12 cellular contexts compared by ENCODE assay signal in genomic region chr9:93082841-93083411, GRCh38. TPM values are rescaled to one million over a fixed set of nuclear protein-coding genes. Genes with fewer than 3 reads are reported as not detected.
DNase-seq lines count a peak whose midpoint lies in the region; ATAC-seq and TF ChIP-seq lines count a peak whose summit lies in the region.
"Had no signal": no experiment of that assay in that cellular context is flagged by ENCODE, and none has a peak within 500 bp of the region (broad histone marks: within the 10 kb centered on the region; RNA-seq: fewer than 3 reads in every experiment).

No MANE protein-coding gene starts in this region.

- H3K4me1 ChIP-seq in mesenchymal stem cell (ENCODE audit: control insufficient read depth, insufficient read depth, low read depth, low read length) (no peaks in the 10 kb centered on the region), tibial artery (no peaks in the 10 kb centered on the region)

- H3K27me3 Mint-ChIP-seq in activated naive CD4-positive, alpha-beta T cell treated with anti-CD3 and anti-CD28 coated beads for 36 hours (ENCODE audit: low read depth): no peaks in the 10 kb centered on the region
- no peaks in the 10 kb centered on the region for H3K27me3 Mint-ChIP-seq in activated T-cell treated with anti-CD3 and anti-CD28 coated beads, Interleukin-2, amount 50 U/mL, for 72 hours (ENCODE audit: low read depth)

- 69% methylated on average over 17 of the region's 18 CpGs for WGBS in mesenchymal stem cell

- no peak overlapping the region for H3K4me2 ChIP-seq in mesenchymal stem cell (ENCODE audit: low read length, poor library complexity, severe bottlenecking)

- H2AK5ac ChIP-seq in mesenchymal stem cell (ENCODE audit: low read length, severe bottlenecking): no peak overlapping the region

- H3K27ac ChIP-seq in mesenchymal stem cell (ENCODE audit: low read length, poor library complexity, severe bottlenecking): no peak overlapping the region
- no peak overlapping the region for H3K27ac ChIP-seq in tibial artery

- CTCF ChIA-PET in activated naive CD4-positive, alpha-beta T cell treated with anti-CD3 and anti-CD28 coated beads for 36 hours (lab: Charles Lee): interaction anchor here (1.7 to 2.6 kb wide), 2 partner anchors 18 to 26 kb away, joined by 5 to 8 read pairs; no protein-coding TSS in a partner anchor

- H4K8ac ChIP-seq in mesenchymal stem cell (ENCODE audit: low read length): no peak overlapping the region

- H3K23ac ChIP-seq in mesenchymal stem cell (ENCODE audit: low read length in 2 of 2): no peak overlapping the region

- H2AFZ ChIP-seq in mesenchymal stem cell (ENCODE audit: low read depth, low read length): no peak overlapping the region

- H4K91ac ChIP-seq in mesenchymal stem cell (ENCODE audit: low read length): peak overlapping the region; percentile 34

- no peak overlapping the region for H3K4ac ChIP-seq in mesenchymal stem cell (ENCODE audit: low read depth in 1 of 2, low read length in 2 of 2)

- no peaks in the 10 kb centered on the region for H3K79me1 ChIP-seq in mesenchymal stem cell (replicated peaks; ENCODE audit: low read length, poor library complexity, severe bottlenecking)

- peaks cover 40% of the 10 kb centered on the region for H3K4me1 Mint-ChIP-seq in activated naive CD4-positive, alpha-beta T cell treated with anti-CD3 and anti-CD28 coated beads for 36 hours (ENCODE audit: low read depth)
- peaks cover 42% of the 10 kb centered on the region for H3K4me1 Mint-ChIP-seq in activated T-cell treated with anti-CD3 and anti-CD28 coated beads, Interleukin-2, amount 50 U/mL, for 72 hours (ENCODE audit: low read depth)

- peak overlapping the region; percentile 7 for H2BK120ac ChIP-seq in mesenchymal stem cell (ENCODE audit: low read depth, low read length)

- no peak overlapping the region for H3K9ac ChIP-seq in mesenchymal stem cell (ENCODE audit: low read length)

- H2BK12ac ChIP-seq in mesenchymal stem cell (ENCODE audit: low read length in 2 of 2): peak overlapping the region in 1 of 2 experiments; percentile 30

- H3K36me3 Mint-ChIP-seq in activated naive CD4-positive, alpha-beta T cell treated with anti-CD3 and anti-CD28 coated beads for 36 hours (ENCODE audit: low read depth): peaks cover 51% of the 10 kb centered on the region
- H3K36me3 Mint-ChIP-seq in activated T-cell treated with anti-CD3 and anti-CD28 coated beads, Interleukin-2, amount 50 U/mL, for 72 hours (ENCODE audit: insufficient read depth in 2 of 2): peaks cover 19 to 39% of the 10 kb centered on the region in 2 donors

- H2BK5ac ChIP-seq in mesenchymal stem cell (ENCODE audit: low read depth, low read length, poor library complexity, severe bottlenecking): no peak overlapping the region

- H3K14ac ChIP-seq in mesenchymal stem cell (ENCODE audit: low read length in 2 of 2): no peak overlapping the region

- peak; percentile 49 for DNase-seq in activated naive CD4-positive, alpha-beta T cell treated with anti-CD3 and anti-CD28 coated beads for 36 hours
- no peak for DNase-seq in activated naive CD4-positive, alpha-beta T cell (lab: John Stamatoyannopoulos, UW)
- DNase-seq in activated T-cell treated with anti-CD3 and anti-CD28 coated beads, Interleukin-2, amount 50 U/mL, for 72 hours: no peak
- no peak for DNase-seq in mesenchymal stem cell
- peak; percentile 5 to 48 for DNase-seq in tibial artery
- no peak for DNase-seq in NCI-H1092 (lab: John Stamatoyannopoulos, UW)
- no peak for DNase-seq in NCI-H2227 treated with DMSO at 0.1 percent for 48 hours (lab: John Stamatoyannopoulos, UW)
- DNase-seq: immature natural killer cell, NCI-H187, small intestine had no signal

- H3K27ac Mint-ChIP-seq in activated naive CD4-positive, alpha-beta T cell treated with anti-CD3 and anti-CD28 coated beads for 36 hours: peak overlapping the region; percentile 95
- peak overlapping the region; percentile 90 for H3K27ac Mint-ChIP-seq in activated T-cell treated with anti-CD3 and anti-CD28 coated beads, Interleukin-2, amount 50 U/mL, for 72 hours
- H3K27ac Mint-ChIP-seq: immature natural killer cell had no signal

- H3K4me3 ChIP-seq in mesenchymal stem cell (ENCODE audit: insufficient read depth in 1 of 2, low read depth in 1 of 2, low read length in 2 of 2) (no peak overlapping the region), tibial artery (no peak overlapping the region)
- H3K4me3 ChIP-seq: K562 had no signal

- H3K9me3 Mint-ChIP-seq in activated naive CD4-positive, alpha-beta T cell treated with anti-CD3 and anti-CD28 coated beads for 36 hours: peaks cover 2% of the 10 kb centered on the region
- H3K9me3 Mint-ChIP-seq in activated T-cell treated with anti-CD3 and anti-CD28 coated beads, Interleukin-2, amount 50 U/mL, for 72 hours: peaks cover 0 to 5% of the 10 kb centered on the region in 2 donors
- H3K9me3 Mint-ChIP-seq: immature natural killer cell had no signal

- peak overlapping the region; percentile 17 for H2BK15ac ChIP-seq in mesenchymal stem cell (ENCODE audit: low read depth, poor library complexity, severe bottlenecking)

- intact Hi-C loops in activated naive CD4-positive, alpha-beta T cell treated with anti-CD3 and anti-CD28 coated beads for 36 hours (cut with micrococcal nuclease): loop anchor here (1.0 kb wide), 2 partner anchors 8 to 19 kb away; no protein-coding TSS in a partner anchor
- intact Hi-C loops in tibial artery (cut with DNase I; ENCODE audit: low total_unique reads): no loop called here

- ATAC-seq in activated T-cell treated with anti-CD3 and anti-CD28 coated beads, Interleukin-2, amount 50 U/mL, for 72 hours (replicated peaks in 1 of 2): peak; percentile 48 to 61
- ATAC-seq in GM18870 (IDR thresholded peaks at IDR 0.05; ENCODE audit: unreplicated experiment): no peak
- ATAC-seq: K562 had no signal

- TF ChIP-seq CTCF in tibial artery (IDR thresholded peaks at IDR 0.05): no peak

- H3K9me3 ChIP-seq in mesenchymal stem cell (ENCODE audit: control insufficient read depth, low read length): peaks cover 5% of the 10 kb centered on the region
- H3K9me3 ChIP-seq in tibial artery: no peaks in the 10 kb centered on the region

- no peaks in the 10 kb centered on the region for H3K27me3 ChIP-seq in mesenchymal stem cell (ENCODE audit: control insufficient read depth in 1 of 2, insufficient read depth in 1 of 2, low read length in 2 of 2)
- no peaks in the 10 kb centered on the region for H3K27me3 ChIP-seq in tibial artery

- H3K18ac ChIP-seq in mesenchymal stem cell (ENCODE audit: low read depth in 1 of 2, low read length in 2 of 2): peak overlapping the region; percentile 1 to 66

- no peaks in the 10 kb centered on the region for H3K36me3 ChIP-seq in mesenchymal stem cell (ENCODE audit: control insufficient read depth in 1 of 2, insufficient read depth in 2 of 2, low read depth in 1 of 2, low read length in 2 of 2)
- peaks cover 0 to 9% (median 3%) of the 10 kb centered on the region in 3 donors for H3K36me3 ChIP-seq in tibial artery

- no peak overlapping the region for H3K4me3 Mint-ChIP-seq in activated naive CD4-positive, alpha-beta T cell treated with anti-CD3 and anti-CD28 coated beads for 36 hours
- H3K4me3 Mint-ChIP-seq in activated T-cell treated with anti-CD3 and anti-CD28 coated beads, Interleukin-2, amount 50 U/mL, for 72 hours: peak overlapping the region; percentile 43 to 71

RNA-seq across cellular contexts. Expression of gene CARD19, which starts 13.1 kb away (rescaled TPM):
- total RNA-seq in activated naive CD4-positive, alpha-beta T cell treated with anti-CD3 and anti-CD28 coated beads for 36 hours: 10 to 100 TPM; 51.4 to 52.0 TPM
- 10 to 100 TPM; 65.7 to 70.0 TPM for total RNA-seq in activated T-cell treated with anti-CD3 and anti-CD28 coated beads, Interleukin-2, amount 50 U/mL, for 72 hours
- polyA plus RNA-seq in mesenchymal stem cell (2013, experiment 1 of 2): 66.8 TPM
- polyA plus RNA-seq in mesenchymal stem cell (2013, experiment 2 of 2): 66.1 TPM

RNA-seq across cellular contexts. Expression of gene SUSD3, which starts 24.4 kb away (rescaled TPM):
- 10 to 100 TPM; 62.7 to 68.3 TPM for total RNA-seq in activated naive CD4-positive, alpha-beta T cell treated with anti-CD3 and anti-CD28 coated beads for 36 hours
- total RNA-seq in activated T-cell treated with anti-CD3 and anti-CD28 coated beads, Interleukin-2, amount 50 U/mL, for 72 hours: 10 to 100 TPM; 53.1 to 56.8 TPM
- polyA plus RNA-seq in mesenchymal stem cell (2013, experiment 1 of 2): 0.03 TPM
- polyA plus RNA-seq in mesenchymal stem cell (2013, experiment 2 of 2): not detected

RNA-seq across cellular contexts. Expression of gene NINJ1, which starts 51.1 kb away (rescaled TPM):
- 10 to 100 TPM; 93.9 to 96.9 TPM for total RNA-seq in activated naive CD4-positive, alpha-beta T cell treated with anti-CD3 and anti-CD28 coated beads for 36 hours
- 100 to 1,000 TPM; 121 to 124 TPM for total RNA-seq in activated T-cell treated with anti-CD3 and anti-CD28 coated beads, Interleukin-2, amount 50 U/mL, for 72 hours
- 62.3 TPM for polyA plus RNA-seq in mesenchymal stem cell (2013, experiment 1 of 2)
- 64.2 TPM for polyA plus RNA-seq in mesenchymal stem cell (2013, experiment 2 of 2)

Comparison
In these comparisons a context has a peak if more than half of its experiments do, and no peak if none do; other contexts are left out.
1. DNase-seq: peak in activated naive CD4-positive, alpha-beta T cell treated with anti-CD3 and anti-CD28 coated beads for 36 hours (single experiment) and tibial artery (2 of 2); none in activated naive CD4-positive, alpha-beta T cell (0 of 4), activated T-cell treated with anti-CD3 and anti-CD28 coated beads, Interleukin-2, amount 50 U/mL, for 72 hours (0 of 2), mesenchymal stem cell (single experiment), NCI-H1092 (single experiment) and NCI-H2227 treated with DMSO at 0.1 percent for 48 hours (single experiment).